ENCODE assay signal across 19 cellular contexts in genomic region chr5:112196574-112196973, GRCh38.
"Had no signal": no experiment of that assay in that cellular context is flagged by ENCODE, and none has a peak within 500 bp of the region (broad histone marks: within the 10 kb centered on the region; RNA-seq: fewer than 3 reads in every experiment).

No MANE protein-coding gene starts in this region.

- DNase-seq: Kasumi-1, MM.1S, NCI-H1092 treated with DMSO at 0.1 percent for 48 hours, NCI-H1436, NCI-H187, NCI-H2029, NCI-H2081 treated with DMSO at 0.1 percent for 48 hours, NCI-H2171, NCI-H446, NCI-H510A, NCI-H524 treated with DMSO at 0.1 percent for 48 hours, NCI-H69, NCI-H774, Right ventricle myocardium superior, RPMI8226, SK-N-SH had no signal

- H3K4me3 ChIP-seq: K562 had no signal

- ATAC-seq: K562 had no signal

- H3K9me3 ChIP-seq: SK-N-SH had no signal

- H3K27ac ChIP-seq: HL-60, KMS-11 had no signal
